ENCODE assay signal across 8 cellular contexts in the genomic region with DNA sequence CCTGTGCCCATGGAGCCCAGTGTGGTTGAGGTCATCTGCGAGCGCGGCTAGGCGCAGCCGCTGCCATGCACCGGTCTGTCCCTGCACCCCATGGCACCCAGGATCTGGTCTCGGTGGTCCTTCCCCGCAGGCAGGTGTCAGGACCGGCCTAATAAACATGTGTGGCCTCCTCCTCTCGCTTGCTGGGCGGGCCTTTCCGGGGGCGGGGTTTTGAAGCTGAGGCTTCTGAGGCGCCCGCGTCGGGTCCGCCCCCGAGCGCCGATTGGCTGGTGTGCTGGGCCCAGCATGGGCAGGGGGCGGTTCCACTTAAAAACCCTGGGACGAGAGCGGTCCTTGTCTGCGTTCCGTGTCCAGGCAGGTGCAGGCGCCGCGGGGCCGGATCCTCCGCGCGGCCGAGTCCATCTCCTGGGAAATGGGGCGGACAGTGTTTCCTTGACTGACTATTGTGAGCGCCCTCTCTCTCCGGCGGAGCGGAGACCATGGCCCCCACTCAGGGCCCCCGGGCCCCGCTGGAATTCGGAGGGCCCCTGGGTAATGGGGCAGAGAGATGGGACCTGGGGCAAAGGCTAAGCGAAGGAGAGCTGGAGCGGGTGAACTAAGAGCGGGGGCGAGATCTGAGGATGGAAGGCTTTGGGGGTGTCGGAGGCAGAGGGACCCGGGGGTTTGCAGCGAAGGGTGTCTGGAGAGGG. TPM values are rescaled to one million over a fixed set of nuclear protein-coding genes. Genes with fewer than 3 reads are reported as not detected.
A peak's percentile ranks its signal among the peaks of the same experiment; 100 is the strongest.
DNase-seq lines count a peak whose midpoint lies in the region; ATAC-seq, FAIRE-seq and TF ChIP-seq lines count a peak whose summit lies in the region.

A gene (plus strand): TSS at position 336 of the 689 bp plus-strand sequence. CDS start 144 bp downstream, at position 480.

- peak within 1 kb of the TSS; percentile 84 for H3K9ac ChIP-seq in HepG2 (ENCODE audit: insufficient read depth, low read depth, low read length)

- in situ Hi-C loops in HepG2 (cut with HindIII; ENCODE audit: extremely low pct_ligation_motif_present, low pct_unique_long_range_greater_than_20kb): loop anchor here (5.0 kb wide), 1 partner anchor 71 kb away; a partner anchor contains a TSS

- peak; percentile 11; the same call in 1 of the 2 replicates for TF ChIP-seq CTCF in HepG2 (CRISPR knock-in tag; IDR thresholded peaks at IDR 0.05)

- peaks cover 7% of the 10 kb centered on the region for H3K79me2 ChIP-seq in HepG2 (ENCODE audit: insufficient read depth, low read length)

- POLR2A ChIA-PET in HepG2 (lab: Yijun Ruan, JAX): interaction anchor here (0.6 to 5.0 kb wide), 29 partner anchors 8 to 337 kb away, joined by 3 to 86 read pairs (median 5); a partner anchor contains a TSS

- peaks cover 35% of the 10 kb centered on the region for H3K4me1 ChIP-seq in HepG2 (ENCODE audit: insufficient read depth, low read length)

- no peaks in the 10 kb centered on the region for H4K20me1 ChIP-seq in HepG2 (ENCODE audit: insufficient read depth, low read length)

- H3K4me3 ChIP-seq in HepG2 (replicated peaks in 1 of 3; ENCODE audit: insufficient read depth in 1 of 3, low read depth in 2 of 3, low read length in 3 of 3): peak within 1 kb of the TSS; percentile 65 to 98 (median 95)

- DNase-seq in AG08396 (ENCODE audit: low spot score) (peak; percentile 97), NCI-H748 treated with DMSO at 0.1 percent for 48 hours (lab: John Stamatoyannopoulos, UW) (peak; percentile 95), dermis blood vessel endothelial cell (peak; percentile 94), HepG2 (ENCODE audit: low spot score) (peak; percentile 93)
- DNase-seq in activated CD4-positive, alpha-beta T cell treated with anti-CD3 and anti-CD28 coated beads, Interleukin-2, amount 50 U/mL, for 48 hours: peak; percentile 96 to 97
- DNase-seq in stimulated activated CD4-positive, alpha-beta T cell treated with anti-CD3 and anti-CD28 coated beads, Interleukin-2, amount 100 ng/mL, for 48 hours: peak; percentile 92 to 94

- ATAC-seq in GM19035 (IDR thresholded peaks at IDR 0.05; ENCODE audit: unreplicated experiment) (peak; percentile 54), HG03457 (IDR thresholded peaks at IDR 0.05; ENCODE audit: unreplicated experiment) (peak; percentile 38), HepG2 (peak; percentile 79)

- peaks cover 6 to 17% of the 10 kb centered on the region in 2 experiments; a peak in 4 of 5 replicates for H3K36me3 ChIP-seq in HepG2 (replicated peaks in 1 of 2; ENCODE audit: control insufficient read depth in 1 of 2, insufficient read depth in 2 of 2, low read length in 2 of 2)

- TF ChIP-seq POLR2A in HepG2 (IDR thresholded peaks at IDR 0.05; ENCODE audit: insufficient read depth in 1 of 2, low read depth in 2 of 2, low read length in 2 of 2): peak in 1 of 2 experiments; percentile 98; a peak in 2 of 4 replicates

- intact Hi-C loops in HepG2 (cut with micrococcal nuclease; ENCODE audit: unreplicated experiment): loop anchor here (2.0 kb wide), 2 partner anchors 15 to 69 kb away; a partner anchor contains a TSS

- H2AFZ ChIP-seq in HepG2 (ENCODE audit: low read length): no peak within 1 kb of the TSS

- under 1% methylated on average over 17 of the region's 49 CpGs for WGBS in HepG2 (ENCODE audit: low lambda C conversion rate)

- H3K9me3 ChIP-seq in HepG2 (ENCODE audit: low read length): no peaks in the 10 kb centered on the region

- no TSS peak for BruUV-seq in HepG2 (replicated peaks; lab: Mats Ljungman, UMichigan)

- no peak for TF ChIP-seq RAD21 in HepG2 (CRISPR knock-in tag; IDR thresholded peaks at IDR 0.05)

- H3K27ac ChIP-seq in HepG2 (ENCODE audit: extremely low read length, insufficient read depth, low read length): peak within 1 kb of the TSS; percentile 61

- CTCF ChIA-PET in HepG2 (lab: Yijun Ruan, JAX; ENCODE audit: low intra/inter-chr PET ratio, low total read pairs): interaction anchor here (2.0 kb wide), 1 partner anchor 69 kb away, joined by 9 read pairs; a partner anchor contains a TSS

- peak within 1 kb of the TSS; percentile 96 for H3K4me2 ChIP-seq in HepG2 (ENCODE audit: low read depth, low read length)

- TF ChIP-seq EP300 in HepG2 (IDR thresholded peaks at IDR 0.05; ENCODE audit: low read depth in 2 of 2, low read length in 2 of 2) (no peak), HepG2 (CRISPR knock-in tag; IDR thresholded peaks at IDR 0.05; ENCODE audit: borderline replicate concordance) (no peak)

- no peaks in the 10 kb centered on the region for H3K27me3 ChIP-seq in HepG2 (ENCODE audit: control insufficient read depth in 1 of 2, insufficient read depth in 2 of 2, low read length in 2 of 2)

- peak; percentile 30 for FAIRE-seq in HepG2 (lab: Jason Lieb, UNC)

TF ChIP-seq in HepG2, 621 proteins besides CTCF, POLR2A, EP300 and RAD21 (continues in another document):
- 0 out of 2 replicates have a peak, but pooled peaks have one; percentile 20 for TF ChIP-seq ZNF446 (CRISPR knock-in tag; IDR thresholded peaks at IDR 0.05)
- TF ChIP-seq, protein P1, sequence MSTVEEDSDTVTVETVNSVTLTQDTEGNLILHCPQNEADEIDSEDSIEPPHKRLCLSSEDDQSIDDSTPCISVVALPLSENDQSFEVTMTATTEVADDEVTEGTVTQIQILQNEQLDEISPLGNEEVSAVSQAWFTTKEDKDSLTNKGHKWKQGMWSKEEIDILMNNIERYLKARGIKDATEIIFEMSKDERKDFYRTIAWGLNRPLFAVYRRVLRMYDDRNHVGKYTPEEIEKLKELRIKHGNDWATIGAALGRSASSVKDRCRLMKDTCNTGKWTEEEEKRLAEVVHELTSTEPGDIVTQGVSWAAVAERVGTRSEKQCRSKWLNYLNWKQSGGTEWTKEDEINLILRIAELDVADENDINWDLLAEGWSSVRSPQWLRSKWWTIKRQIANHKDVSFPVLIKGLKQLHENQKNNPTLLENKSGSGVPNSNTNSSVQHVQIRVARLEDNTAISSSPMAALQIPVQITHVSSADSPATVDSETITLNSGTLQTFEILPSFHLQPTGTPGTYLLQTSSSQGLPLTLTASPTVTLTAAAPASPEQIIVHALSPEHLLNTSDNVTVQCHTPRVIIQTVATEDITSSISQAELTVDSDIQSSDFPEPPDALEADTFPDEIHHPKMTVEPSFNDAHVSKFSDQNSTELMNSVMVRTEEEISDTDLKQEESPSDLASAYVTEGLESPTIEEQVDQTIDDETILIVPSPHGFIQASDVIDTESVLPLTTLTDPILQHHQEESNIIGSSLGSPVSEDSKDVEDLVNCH (CRISPR knock-in tag; IDR thresholded peaks at IDR 0.05): no peak
- peak; percentile 54; the same call in 1 of the 2 replicates for TF ChIP-seq ZNF317 (CRISPR knock-in tag; IDR thresholded peaks at IDR 0.05)
- peak; percentile 77 for TF ChIP-seq SP2 (CRISPR knock-in tag; IDR thresholded peaks at IDR 0.05)
- TF ChIP-seq, protein P2, sequence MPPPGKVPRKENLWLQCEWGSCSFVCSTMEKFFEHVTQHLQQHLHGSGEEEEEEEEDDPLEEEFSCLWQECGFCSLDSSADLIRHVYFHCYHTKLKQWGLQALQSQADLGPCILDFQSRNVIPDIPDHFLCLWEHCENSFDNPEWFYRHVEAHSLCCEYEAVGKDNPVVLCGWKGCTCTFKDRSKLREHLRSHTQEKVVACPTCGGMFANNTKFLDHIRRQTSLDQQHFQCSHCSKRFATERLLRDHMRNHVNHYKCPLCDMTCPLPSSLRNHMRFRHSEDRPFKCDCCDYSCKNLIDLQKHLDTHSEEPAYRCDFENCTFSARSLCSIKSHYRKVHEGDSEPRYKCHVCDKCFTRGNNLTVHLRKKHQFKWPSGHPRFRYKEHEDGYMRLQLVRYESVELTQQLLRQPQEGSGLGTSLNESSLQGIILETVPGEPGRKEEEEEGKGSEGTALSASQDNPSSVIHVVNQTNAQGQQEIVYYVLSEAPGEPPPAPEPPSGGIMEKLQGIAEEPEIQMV (CRISPR knock-in tag; IDR thresholded peaks at IDR 0.05; ENCODE audit: low read depth): no peak; the same call in 1 of the 2 replicates
- peak; percentile 47 for TF ChIP-seq MED8 (CRISPR knock-in tag; IDR thresholded peaks at IDR 0.05; ENCODE audit: insufficient replicate concordance)
- TF ChIP-seq, protein P3, sequence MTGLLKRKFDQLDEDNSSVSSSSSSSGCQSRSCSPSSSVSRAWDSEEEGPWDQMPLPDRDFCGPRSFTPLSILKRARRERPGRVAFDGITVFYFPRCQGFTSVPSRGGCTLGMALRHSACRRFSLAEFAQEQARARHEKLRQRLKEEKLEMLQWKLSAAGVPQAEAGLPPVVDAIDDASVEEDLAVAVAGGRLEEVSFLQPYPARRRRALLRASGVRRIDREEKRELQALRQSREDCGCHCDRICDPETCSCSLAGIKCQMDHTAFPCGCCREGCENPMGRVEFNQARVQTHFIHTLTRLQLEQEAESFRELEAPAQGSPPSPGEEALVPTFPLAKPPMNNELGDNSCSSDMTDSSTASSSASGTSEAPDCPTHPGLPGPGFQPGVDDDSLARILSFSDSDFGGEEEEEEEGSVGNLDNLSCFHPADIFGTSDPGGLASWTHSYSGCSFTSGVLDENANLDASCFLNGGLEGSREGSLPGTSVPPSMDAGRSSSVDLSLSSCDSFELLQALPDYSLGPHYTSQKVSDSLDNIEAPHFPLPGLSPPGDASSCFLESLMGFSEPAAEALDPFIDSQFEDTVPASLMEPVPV (CRISPR knock-in tag; IDR thresholded peaks at IDR 0.05): peak; percentile 75

RNA-seq across cellular contexts. Expression of the gene that starts here (rescaled TPM):
- total RNA-seq in dermis blood vessel endothelial cell (25.7 and 31.4 TPM in 2 replicates), HepG2 (2016; rRNA removed; fragmentation: Illumina TruSeq; extraction: Trizol) (28.8 and 66.9 TPM in 2 replicates)
- total RNA-seq in HepG2 (2016; cell fraction: cytosol; rRNA removed; fragmentation: Illumina TruSeq; extraction: Trizol; ENCODE audit: low read depth): 49.5 and 66.5 TPM in 2 replicates
- 29.7 and 70.5 TPM in 2 replicates for total RNA-seq in HepG2 (2016; cell fraction: insoluble cytoplasmic fraction; rRNA removed; fragmentation: Illumina TruSeq; extraction: Trizol)
- 64.7 and 77.2 TPM in 2 replicates for total RNA-seq in HepG2 (2016; cell fraction: membrane; rRNA removed; fragmentation: Illumina TruSeq; extraction: Trizol)
- 57.7 and 67.5 TPM in 2 replicates for total RNA-seq in HepG2 (2016; cell fraction: nucleus; rRNA removed; fragmentation: Illumina TruSeq; extraction: Trizol)
- polyA plus RNA-seq in HepG2 (2011; rRNA removed): 56.0 and 75.6 TPM in 2 replicates
- 60.6 and 76.1 TPM in 2 replicates for polyA plus RNA-seq in HepG2 (2011; cell fraction: cytosol; rRNA removed)
- polyA plus RNA-seq in HepG2 (2011; cell fraction: nucleus; rRNA removed): 104 and 129 TPM in 2 replicates
- 25.8 and 43.4 TPM in 2 replicates for polyA plus RNA-seq in HepG2 (2012)
- polyA plus RNA-seq in HepG2 (2016; cell fraction: cytosol; fragmentation: Illumina TruSeq; extraction: Trizol; ENCODE audit: low read depth): 66.7 and 89.2 TPM in 2 replicates
- polyA plus RNA-seq in HepG2 (2016; cell fraction: insoluble cytoplasmic fraction; fragmentation: Illumina TruSeq; extraction: Trizol; ENCODE audit: low read depth): 41.3 and 42.6 TPM in 2 replicates
- polyA plus RNA-seq in HepG2 (2016; cell fraction: membrane; fragmentation: Illumina TruSeq; extraction: Trizol; ENCODE audit: low read depth): 71.6 and 83.6 TPM in 2 replicates
- 137 and 142 TPM in 2 replicates for polyA plus RNA-seq in HepG2 (2016; cell fraction: nucleus; fragmentation: Illumina TruSeq; extraction: Trizol; ENCODE audit: insufficient read depth, low read depth)
- polyA minus RNA-seq in HepG2 (2011; rRNA and poly(A)+ RNA removed; ENCODE audit: low replicate concordance): 18.1 and 162 TPM in 2 replicates
- 25.1 and 27.4 TPM in 2 replicates for polyA minus RNA-seq in HepG2 (2011; cell fraction: cytosol; rRNA and poly(A)+ RNA removed)
- polyA minus RNA-seq in HepG2 (2011; cell fraction: nucleus; rRNA and poly(A)+ RNA removed): 28.7 and 33.4 TPM in 2 replicates

Comparison
In these comparisons a context has a peak if more than half of its experiments do, and no peak if none do; other contexts are left out.
1. Peak in every context shown above with its lines: DNase-seq, ATAC-seq, H3K4me3 ChIP-seq and H3K27ac ChIP-seq.